Comparison of ENCODE assay signal across 8 cellular contexts in the genomic region with DNA sequence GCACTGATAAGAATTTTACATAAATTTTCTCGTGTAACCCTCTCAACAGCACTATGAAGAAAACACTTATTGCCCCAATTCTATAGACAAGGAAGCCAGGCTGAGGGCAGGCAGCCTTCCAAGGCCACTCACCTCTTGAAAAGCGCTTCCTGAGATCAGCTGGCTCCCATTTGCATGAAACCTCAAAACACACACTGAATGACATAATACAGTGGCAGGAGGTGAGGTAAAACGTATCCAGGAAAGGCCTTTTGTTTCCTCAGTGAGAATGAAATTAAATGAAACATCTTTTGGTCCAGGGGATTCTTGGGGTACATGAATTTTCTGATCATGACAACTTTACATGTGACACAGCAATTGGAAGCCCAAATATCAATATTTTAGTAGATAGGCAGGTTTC.
DNase-seq lines count a peak whose midpoint lies in the region; ATAC-seq and TF ChIP-seq lines count a peak whose summit lies in the region.

No MANE protein-coding gene starts in this region.

- H3K9ac ChIP-seq in BLaER1 treated with 17β-estradiol and CSF1 and Interleukin-3, amounts not matched to agents 10 nM and 100 nM = peak overlapping the region in 4 of 11 experiments; percentile 0 to 46 (median 28); a peak in 5 of 22 replicates

- CTCF ChIA-PET in activated CD8-positive, alpha-beta T cell treated with anti-CD3 and anti-CD28 coated beads for 36 hours (lab: Charles Lee) = no interaction called here

- POLR2A ChIA-PET in activated CD8-positive, alpha-beta T cell treated with anti-CD3 and anti-CD28 coated beads for 36 hours (lab: Charles Lee) = interaction anchor here (1.3 kb wide), 1 partner anchor 18 kb away, joined by 4 read pairs; no protein-coding TSS in a partner anchor

- peak; percentile 54 for DNase-seq in activated CD8-positive, alpha-beta T cell treated with anti-CD3 and anti-CD28 coated beads for 36 hours
- DNase-seq in left ventricle myocardium inferior = no peak
- no peak for DNase-seq in posterior vena cava (ENCODE audit: low spot score)
- DNase-seq in SHP77 (lab: John Stamatoyannopoulos, UW) = no peak

- H3K4me1 Mint-ChIP-seq in activated CD8-positive, alpha-beta T cell treated with anti-CD3 and anti-CD28 coated beads for 36 hours (ENCODE audit: low read depth) = peaks cover 26% of the 10 kb centered on the region

- H3K4me3 Mint-ChIP-seq in activated CD8-positive, alpha-beta T cell treated with anti-CD3 and anti-CD28 coated beads for 36 hours = no peak overlapping the region

- peaks cover 0 to 12% (median 4%) of the 10 kb centered on the region in 11 experiments; a peak in 5 of 22 replicates for H3K36me3 ChIP-seq in BLaER1 treated with 17β-estradiol and CSF1 and Interleukin-3, amounts not matched to agents 10 nM and 100 nM
- H3K36me3 ChIP-seq in muscle layer of duodenum (ENCODE audit: control insufficient read depth in 1 of 2, insufficient read depth in 2 of 2, low read length in 2 of 2) (no peaks in the 10 kb centered on the region), left ventricle myocardium inferior (no peaks in the 10 kb centered on the region)

- ATAC-seq in GM19351 (IDR thresholded peaks at IDR 0.05; ENCODE audit: unreplicated experiment) (peak; percentile 76), HG03378 (IDR thresholded peaks at IDR 0.05; ENCODE audit: unreplicated experiment) (peak; percentile 79)
- peak; percentile 60 for ATAC-seq in activated CD8-positive, alpha-beta T cell treated with anti-CD3 and anti-CD28 coated beads for 36 hours

- peak overlapping the region; percentile 18 to 91 (median 74) for H3K4me2 ChIP-seq in BLaER1 treated with 17β-estradiol and CSF1 and Interleukin-3, amounts not matched to agents 10 nM and 100 nM

- H3K4me3 ChIP-seq in BLaER1 treated with 17β-estradiol and CSF1 and Interleukin-3, amounts not matched to agents 10 nM and 100 nM = peak overlapping the region in 1 of 10 experiments; percentile 27; a peak in 2 of 20 replicates
- no peak overlapping the region for H3K4me3 ChIP-seq in muscle layer of duodenum (ENCODE audit: low read depth in 1 of 2, low read length in 2 of 2)
- no peak overlapping the region for H3K4me3 ChIP-seq in left ventricle myocardium inferior

- no peaks in the 10 kb centered on the region for H3K27me3 Mint-ChIP-seq in activated CD8-positive, alpha-beta T cell treated with anti-CD3 and anti-CD28 coated beads for 36 hours

- no peaks in the 10 kb centered on the region for H3K36me3 Mint-ChIP-seq in activated CD8-positive, alpha-beta T cell treated with anti-CD3 and anti-CD28 coated beads for 36 hours (ENCODE audit: low read depth)

- H3K27ac ChIP-seq in BLaER1 treated with 17β-estradiol and CSF1 and Interleukin-3, amounts not matched to agents 10 nM and 100 nM = peak overlapping the region in 10 of 11 experiments; percentile 23 to 69 (median 52); a peak in 15 of 22 replicates
- H3K27ac ChIP-seq in muscle layer of duodenum (ENCODE audit: low read length) (peak overlapping the region; percentile 57), left ventricle myocardium inferior (replicated peaks) (no peak overlapping the region)

- H3K9me3 Mint-ChIP-seq in activated CD8-positive, alpha-beta T cell treated with anti-CD3 and anti-CD28 coated beads for 36 hours = no peaks in the 10 kb centered on the region

- peaks cover 19 to 29% (median 23%) of the 10 kb centered on the region in 11 experiments for H3K9me3 ChIP-seq in BLaER1 treated with 17β-estradiol and CSF1 and Interleukin-3, amounts not matched to agents 10 nM and 100 nM (replicated peaks in 1 of 11)
- no peaks in the 10 kb centered on the region for H3K9me3 ChIP-seq in muscle layer of duodenum (ENCODE audit: control insufficient read depth in 1 of 2, low read length in 2 of 2)
- peaks cover 14% of the 10 kb centered on the region for H3K9me3 ChIP-seq in left ventricle myocardium inferior (replicated peaks)

- no peaks in the 10 kb centered on the region for H4K20me1 ChIP-seq in BLaER1 treated with 17β-estradiol and CSF1 and Interleukin-3, amounts not matched to agents 10 nM and 100 nM

- H3K27ac Mint-ChIP-seq in activated CD8-positive, alpha-beta T cell treated with anti-CD3 and anti-CD28 coated beads for 36 hours = peak overlapping the region; percentile 43

- H3K27me3 ChIP-seq in BLaER1 treated with 17β-estradiol and CSF1 and Interleukin-3, amounts not matched to agents 10 nM and 100 nM = no peaks in the 10 kb centered on the region
- no peaks in the 10 kb centered on the region for H3K27me3 ChIP-seq in muscle layer of duodenum (ENCODE audit: low read depth, low read length)
- H3K27me3 ChIP-seq in left ventricle myocardium inferior (ENCODE audit: low read depth) = no peaks in the 10 kb centered on the region

- peaks cover 23 to 36% (median 30%) of the 10 kb centered on the region in 10 experiments for H3K4me1 ChIP-seq in BLaER1 treated with 17β-estradiol and CSF1 and Interleukin-3, amounts not matched to agents 10 nM and 100 nM
- peaks cover 7 to 12% of the 10 kb centered on the region in 2 donors for H3K4me1 ChIP-seq in muscle layer of duodenum (ENCODE audit: control insufficient read depth in 1 of 2, insufficient read depth in 2 of 2, low read length in 2 of 2)
- no peaks in the 10 kb centered on the region for H3K4me1 ChIP-seq in left ventricle myocardium inferior

- TF ChIP-seq CTCF in activated CD8-positive, alpha-beta T cell treated with anti-CD3 and anti-CD28 coated beads for 36 hours (IDR thresholded peaks at IDR 0.05) = no peak
- TF ChIP-seq CTCF in left ventricle myocardium inferior (IDR thresholded peaks at IDR 0.05; ENCODE audit: borderline replicate concordance) = no peak

- intact Hi-C loops in activated CD8-positive, alpha-beta T cell treated with anti-CD3 and anti-CD28 coated beads for 36 hours (cut with micrococcal nuclease) = no loop called here
- intact Hi-C loops in left ventricle myocardium inferior (cut with micrococcal nuclease) = no loop called here
- intact Hi-C loops in posterior vena cava (cut with DNase I) = loop anchor here in 1 of 2 donors (5.0 kb wide), 1 partner anchor 1462 kb away; no protein-coding TSS in a partner anchor
